ENCODE assay signal across 8 cellular contexts in the genomic region with DNA sequence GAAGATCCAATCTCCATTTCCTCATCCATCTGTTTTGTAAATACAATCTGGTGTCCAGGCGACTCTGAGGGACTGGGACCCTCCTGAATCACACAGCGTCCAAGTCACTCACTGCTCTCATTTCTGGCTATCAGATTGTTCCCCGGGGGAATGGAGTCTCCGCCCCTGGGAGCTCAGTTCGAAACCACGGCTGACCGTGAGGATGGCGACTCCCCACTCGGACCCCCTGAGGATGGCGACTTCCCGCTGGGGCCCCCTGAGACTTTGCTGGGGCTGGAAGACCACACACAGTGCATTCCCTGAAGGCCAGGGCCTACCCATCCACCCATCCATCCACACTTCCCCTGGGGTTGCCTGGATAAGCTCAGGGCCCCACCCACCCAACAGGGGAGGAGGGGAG.
A peak's percentile ranks its signal among the peaks of the same experiment; 100 is the strongest.
DNase-seq lines count a peak whose midpoint lies in the region; ATAC-seq and TF ChIP-seq lines count a peak whose summit lies in the region.
"Not testable (repeated sequence)": the region's sequence is repeated elsewhere in the genome, so short reads cannot be mapped to it uniquely, and the experiment has no call there.

No MANE protein-coding gene starts in this region.

- H3K27ac ChIP-seq in ACC112 (ENCODE audit: low read depth, low read length) (peak overlapping the region; percentile 83), GM23248 (peak overlapping the region; percentile 71), MM.1S (ENCODE audit: low read length) (peak overlapping the region; percentile 63; the same call in 1 of the 2 replicates), SJSA1 (peak overlapping the region; percentile 56; the same call in 1 of the 2 replicates)
- not testable (repeated sequence) for H3K27ac ChIP-seq in endodermal cell (ENCODE audit: low read depth, low read length); right cardiac atrium (ENCODE audit: low read length)

- not testable (repeated sequence) for H3K4me2 ChIP-seq in GM23248 (ENCODE audit: unreplicated experiment); MM.1S (ENCODE audit: low read depth, low read length)

- WGBS in GM23248 (ENCODE audit: low coverage in 1 of 2, low lambda C conversion rate in 2 of 2, missing lambda C conversion rate in 2 of 2), 2 experiments = 71 to 72% methylated on average over 9 to 11 of the region's 11 CpGs
- WGBS in endodermal cell (ENCODE audit: insufficient coverage in 1 of 2, insufficient read length in 1 of 2), 2 experiments = 83% methylated on average over 9 of the region's 11 CpGs; no CpG with 5 or more reads in 1 of the 2 experiments
- 66% methylated on average over 10 of the region's 11 CpGs for WGBS in right cardiac atrium

- H3K79me2 ChIP-seq in ACC112 (ENCODE audit: control insufficient read depth, insufficient read depth, low read length, unreplicated experiment) (peaks cover 49% of the 10 kb centered on the region), GM23248 (ENCODE audit: insufficient read depth) (peaks cover 90% of the 10 kb centered on the region), MM.1S (ENCODE audit: low read length) (peaks cover 70% of the 10 kb centered on the region)

- H3K27me3 Mint-ChIP-seq in activated T-helper 1 cell treated with anti-CD3 and anti-CD28 coated beads, Interleukin-12 subunit alpha, Interleukin-12 subunit beta, Interleukin-2, Interleukin-4 antibody, amounts not matched to agents 30 ng/mL and 10 ng/mL and 1 ng/mL, durations not matched to agents 14 hours and 24 hours and 36 hours (ENCODE audit: insufficient read depth); endodermal cell (ENCODE audit: insufficient read depth); osteocyte (ENCODE audit: unreplicated experiment): not testable (repeated sequence)

- not testable (repeated sequence) for H3K9me2 ChIP-seq in GM23248 (ENCODE audit: insufficient read depth); MM.1S (replicated peaks; ENCODE audit: insufficient read depth, low read length)

- not testable (repeated sequence) for DNase-seq in GM23248; MM.1S; activated T-helper 1 cell treated with anti-CD3 and anti-CD28 coated beads, Interleukin-12 subunit alpha, Interleukin-12 subunit beta, Interleukin-2, Interleukin-4 antibody, amounts not matched to agents 30 ng/mL and 10 ng/mL and 1 ng/mL, durations not matched to agents 14 hours and 24 hours and 36 hours (ENCODE audit: low spot score); osteocyte (ENCODE audit: extremely low spot score, unreplicated experiment)
- DNase-seq in SJSA1 (ENCODE audit: low read depth in 1 of 2, low spot score in 2 of 2) = peak; percentile 85 to 91
- DNase-seq in endodermal cell = peak; percentile 55
- DNase-seq in right cardiac atrium = peak in 2 of 3 donors; percentile 36 to 50

- TF ChIP-seq CTCF in MM.1S (IDR thresholded peaks at IDR 0.05; ENCODE audit: low read length); endodermal cell (conservative IDR thresholded peaks at IDR 0.05); osteocyte (IDR thresholded peaks at IDR 0.05): not testable (repeated sequence)

- in situ Hi-C loops in GM23248 (cut with MboI) = loop anchor here (25.0 kb wide), 1 partner anchor 181 kb away; no protein-coding TSS in a partner anchor

- not testable (repeated sequence) for H2AFZ ChIP-seq in ACC112 (ENCODE audit: low read length, unreplicated experiment); GM23248; MM.1S (ENCODE audit: low read length)

- H3K4me1 Mint-ChIP-seq in activated T-helper 1 cell treated with anti-CD3 and anti-CD28 coated beads, Interleukin-12 subunit alpha, Interleukin-12 subunit beta, Interleukin-2, Interleukin-4 antibody, amounts not matched to agents 30 ng/mL and 10 ng/mL and 1 ng/mL, durations not matched to agents 14 hours and 24 hours and 36 hours (ENCODE audit: low read depth) = peaks cover 31% of the 10 kb centered on the region
- not testable (repeated sequence) for H3K4me1 Mint-ChIP-seq in endodermal cell
- H3K4me1 Mint-ChIP-seq in osteocyte (ENCODE audit: unreplicated experiment) = peaks cover 29% of the 10 kb centered on the region

- H3K27me3 ChIP-seq in ACC112 (ENCODE audit: insufficient read depth, low read length); GM23248 (replicated peaks; ENCODE audit: insufficient read depth); MM.1S (replicated peaks; ENCODE audit: insufficient read depth, low read length); SJSA1 (replicated peaks); endodermal cell (ENCODE audit: control insufficient read depth, insufficient read depth, low read length, poor library complexity, severe bottlenecking); right cardiac atrium (ENCODE audit: control insufficient read depth, insufficient read depth): not testable (repeated sequence)

- ATAC-seq in right cardiac atrium = not testable (repeated sequence)

- H3K4me1 ChIP-seq in ACC112 (ENCODE audit: control insufficient read depth, insufficient read depth, low read length, unreplicated experiment) (peaks cover 19% of the 10 kb centered on the region), GM23248 (ENCODE audit: insufficient read depth) (peaks cover 17% of the 10 kb centered on the region), MM.1S (ENCODE audit: low read length) (peaks cover 14% of the 10 kb centered on the region; the same call in 1 of the 2 replicates), SJSA1 (replicated peaks) (peaks cover 15% of the 10 kb centered on the region)
- not testable (repeated sequence) for H3K4me1 ChIP-seq in endodermal cell (ENCODE audit: control insufficient read depth, insufficient read depth, low read length); right cardiac atrium (ENCODE audit: control insufficient read depth, insufficient read depth, low read length)

- H3K4me3 ChIP-seq in ACC112 (ENCODE audit: low read depth, low read length); GM23248; MM.1S (ENCODE audit: low read length); SJSA1; endodermal cell (ENCODE audit: low read length); right cardiac atrium (ENCODE audit: low read length): not testable (repeated sequence)

- H4K20me1 ChIP-seq in GM23248 (ENCODE audit: insufficient read depth); MM.1S (ENCODE audit: insufficient read depth, low read length): not testable (repeated sequence)

- H3K36me3 ChIP-seq in ACC112 (ENCODE audit: insufficient read depth, low read length); GM23248 (ENCODE audit: low read depth); MM.1S (replicated peaks; ENCODE audit: insufficient read depth, low read length); SJSA1; endodermal cell (ENCODE audit: control insufficient read depth, insufficient read depth, low read length): not testable (repeated sequence)

- peaks cover 11% of the 10 kb centered on the region for H3K36me3 Mint-ChIP-seq in activated T-helper 1 cell treated with anti-CD3 and anti-CD28 coated beads, Interleukin-12 subunit alpha, Interleukin-12 subunit beta, Interleukin-2, Interleukin-4 antibody, amounts not matched to agents 30 ng/mL and 10 ng/mL and 1 ng/mL, durations not matched to agents 14 hours and 24 hours and 36 hours (ENCODE audit: low read depth)
- H3K36me3 Mint-ChIP-seq in endodermal cell (ENCODE audit: low read depth); osteocyte (ENCODE audit: unreplicated experiment): not testable (repeated sequence)

- H3K9me3 Mint-ChIP-seq in activated T-helper 1 cell treated with anti-CD3 and anti-CD28 coated beads, Interleukin-12 subunit alpha, Interleukin-12 subunit beta, Interleukin-2, Interleukin-4 antibody, amounts not matched to agents 30 ng/mL and 10 ng/mL and 1 ng/mL, durations not matched to agents 14 hours and 24 hours and 36 hours; endodermal cell; osteocyte (ENCODE audit: unreplicated experiment): not testable (repeated sequence)

- H3K9me3 ChIP-seq in GM23248 (ENCODE audit: low read depth); MM.1S (replicated peaks; ENCODE audit: insufficient read depth, low read length); SJSA1 (replicated peaks); endodermal cell (ENCODE audit: control insufficient read depth, low read length); right cardiac atrium (ENCODE audit: control insufficient read depth, low read length): not testable (repeated sequence)

- peak overlapping the region; percentile 23 for H3K27ac Mint-ChIP-seq in activated T-helper 1 cell treated with anti-CD3 and anti-CD28 coated beads, Interleukin-12 subunit alpha, Interleukin-12 subunit beta, Interleukin-2, Interleukin-4 antibody, amounts not matched to agents 30 ng/mL and 10 ng/mL and 1 ng/mL, durations not matched to agents 14 hours and 24 hours and 36 hours
- not testable (repeated sequence) for H3K27ac Mint-ChIP-seq in endodermal cell
- H3K27ac Mint-ChIP-seq in osteocyte (ENCODE audit: unreplicated experiment) = peak overlapping the region; percentile 85

- H3K9ac ChIP-seq in GM23248; endodermal cell (ENCODE audit: extremely low read depth, low read length, poor library complexity, severe bottlenecking): not testable (repeated sequence)
- peak overlapping the region; percentile 31 for H3K9ac ChIP-seq in MM.1S (ENCODE audit: low read length)

- H3F3A ChIP-seq in GM23248 (ENCODE audit: insufficient read depth); MM.1S (ENCODE audit: insufficient read depth, low read length): not testable (repeated sequence)

- intact Hi-C loops in activated T-helper 1 cell treated with anti-CD3 and anti-CD28 coated beads, Interleukin-12 subunit alpha, Interleukin-12 subunit beta, Interleukin-2, Interleukin-4 antibody, amounts not matched to agents 30 ng/mL and 10 ng/mL and 1 ng/mL, durations not matched to agents 14 hours and 24 hours and 36 hours (cut with micrococcal nuclease) = loop anchor here (2.0 kb wide), 1 partner anchor 224 kb away; no protein-coding TSS in a partner anchor
- intact Hi-C loops in right cardiac atrium (cut with DNase I) = not testable (repeated sequence)

- H3K4me3 Mint-ChIP-seq in activated T-helper 1 cell treated with anti-CD3 and anti-CD28 coated beads, Interleukin-12 subunit alpha, Interleukin-12 subunit beta, Interleukin-2, Interleukin-4 antibody, amounts not matched to agents 30 ng/mL and 10 ng/mL and 1 ng/mL, durations not matched to agents 14 hours and 24 hours and 36 hours; endodermal cell; osteocyte (ENCODE audit: unreplicated experiment): not testable (repeated sequence)
